8 cellular contexts compared by ENCODE assay signal in the genomic region with DNA sequence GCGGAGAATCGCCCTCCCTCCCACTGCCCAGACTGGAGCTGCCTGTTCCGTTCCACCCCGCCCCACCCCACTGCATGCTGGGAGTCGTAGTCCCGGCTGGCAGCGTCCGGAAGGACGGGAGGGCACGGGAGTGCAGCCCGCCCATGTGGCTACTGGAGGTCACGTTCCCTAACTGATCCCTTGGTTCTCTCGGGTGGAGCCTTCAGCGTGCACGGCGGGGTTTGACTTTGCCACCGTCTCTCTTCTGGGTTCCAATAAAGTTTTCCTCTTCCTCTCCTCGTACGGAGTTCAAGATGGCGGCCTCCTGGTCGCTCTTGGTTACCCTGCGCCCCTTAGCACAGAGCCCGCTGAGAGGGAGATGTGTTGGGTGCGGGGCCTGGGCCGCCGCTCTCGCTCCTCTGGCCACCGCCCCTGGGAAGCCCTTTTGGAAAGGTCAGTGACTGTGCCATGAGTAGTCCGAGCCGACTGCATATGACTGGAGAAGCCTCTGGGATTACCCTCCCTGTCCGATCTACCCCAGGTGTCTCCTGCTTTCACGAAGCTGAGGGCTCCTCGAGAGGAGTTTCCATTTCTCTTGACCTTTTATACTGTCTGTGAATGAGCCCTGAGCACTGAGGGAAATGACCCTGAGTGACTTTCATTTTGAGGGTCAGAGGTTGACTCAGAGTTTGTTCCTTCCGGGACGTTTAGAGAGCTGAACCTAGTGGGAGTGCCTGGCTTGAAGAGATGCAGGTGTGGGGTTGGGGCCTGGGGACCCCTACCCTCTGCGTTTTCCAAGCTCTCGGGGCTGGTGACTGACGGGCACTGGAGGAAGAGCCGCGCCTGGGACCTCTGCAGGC. TPM values are rescaled to one million over a fixed set of nuclear protein-coding genes. Genes with fewer than 3 reads are reported as not detected.
DNase-seq lines count a peak whose midpoint lies in the region; ATAC-seq and TF ChIP-seq lines count a peak whose summit lies in the region.

A gene (plus strand): TSS at position 268 of the 839 bp plus-strand sequence. CDS start 26 bp downstream, at position 294.

- no peaks in the 10 kb centered on the region for H3K36me3 ChIP-seq in colonic mucosa

- peak; percentile 95 for DNase-seq in Ammon's horn (ENCODE audit: low spot score)
- peak; percentile 69 to 84 for DNase-seq in NCI-H524 (lab: John Stamatoyannopoulos, UW)
- DNase-seq in activated CD4-positive, alpha-beta T cell treated with anti-CD3 and anti-CD28 coated beads for 48 hours, result peak; percentile 91
- peak; percentile 97 for DNase-seq in colonic mucosa
- DNase-seq in left colon, result peak; percentile 95 to 96
- peak; percentile 74 to 83 for DNase-seq in stimulated activated CD4-positive, alpha-beta T cell treated with anti-CD3 and anti-CD28 coated beads, Interleukin-1b, Interleukin-23, amount 100 ng/mL, for 4 hours (ENCODE audit: low read depth in 2 of 2)

- peak; percentile 87 for ATAC-seq in GM19035 (IDR thresholded peaks at IDR 0.05; ENCODE audit: unreplicated experiment)
- peak; percentile 82 for ATAC-seq in HG03342 (IDR thresholded peaks at IDR 0.05; ENCODE audit: unreplicated experiment)
- ATAC-seq in left colon, result peak; percentile 98

- H3K9me3 ChIP-seq in colonic mucosa, result no peaks in the 10 kb centered on the region

- peak within 1 kb of the TSS; percentile 94 for H3K27ac ChIP-seq in colonic mucosa

- H3K4me3 ChIP-seq in colonic mucosa, result peak within 1 kb of the TSS; percentile 65

- TF ChIP-seq CTCF in colonic mucosa (IDR thresholded peaks at IDR 0.05), result no peak

- H3K9ac ChIP-seq in colonic mucosa (ENCODE audit: low read depth in 2 of 2, low read length in 2 of 2), result peak within 1 kb of the TSS; percentile 71 to 90

- H3K27me3 ChIP-seq in colonic mucosa, result no peaks in the 10 kb centered on the region

- intact Hi-C loops in colonic mucosa (cut with DNase I), result no loop called here
- intact Hi-C loops in left colon (cut with DNase I, micrococcal nuclease), result no loop called here

- no peaks in the 10 kb centered on the region for H3K4me1 ChIP-seq in colonic mucosa

RNA-seq across cellular contexts. Expression of the gene that starts here (rescaled TPM):
- total RNA-seq in colonic mucosa (10 to 100 TPM in 1 of 2 donors, 1 to 10 TPM in 1; 9.5 to 10.9 TPM), left colon (10 to 100 TPM in 1 of 2 donors, 1 to 10 TPM in 1; 9.0 to 10.6 TPM)

Comparison
In these comparisons a context has a peak if more than half of its experiments do, and no peak if none do; other contexts are left out.
1. Peak in every context shown above with its lines: DNase-seq, ATAC-seq, H3K4me3 ChIP-seq and H3K27ac ChIP-seq.